In genomic region chr11:118923721-118924587, GRCh38 we compare ENCODE assay signal across 8 cellular contexts. TPM values are rescaled to one million over a fixed set of nuclear protein-coding genes. Genes with fewer than 3 reads are reported as not detected.
DNase-seq lines count a peak whose midpoint lies in the region; ATAC-seq and TF ChIP-seq lines count a peak whose summit lies in the region.

No MANE protein-coding gene starts in this region.

- H3K9me2 ChIP-seq in Loucy (replicated peaks; ENCODE audit: low read depth, low read length): no peaks in the 10 kb centered on the region

- no peak for TF ChIP-seq CTCF in Loucy (conservative IDR thresholded peaks at IDR 0.05; ENCODE audit: low read length)

- peak overlapping the region; percentile 86 for H3K9ac ChIP-seq in Loucy (ENCODE audit: low read depth, low read length, poor library complexity, severe bottlenecking)

- ATAC-seq in GM18867 (IDR thresholded peaks at IDR 0.05; ENCODE audit: unreplicated experiment): no peak

- no peaks in the 10 kb centered on the region for H3K9me3 ChIP-seq in Loucy (ENCODE audit: insufficient read depth, low read depth, low read length)
- H3K9me3 ChIP-seq in mononuclear cell (ENCODE audit: low read depth, low read length): no peaks in the 10 kb centered on the region

- peak; percentile 14 for DNase-seq in cerebellum (ENCODE audit: low spot score)
- no peak for DNase-seq in NCI-H2107 (lab: John Stamatoyannopoulos, UW)
- no peak for DNase-seq in dermis blood vessel endothelial cell
- no peak for DNase-seq in UCSD-AML1 (lab: John Stamatoyannopoulos, UW; ENCODE audit: unreplicated experiment)

- H3K27ac ChIP-seq in ACC112 (ENCODE audit: low read depth, low read length): peak overlapping the region; percentile 99

- H2AFZ ChIP-seq in ACC112 (ENCODE audit: low read length, unreplicated experiment) (no peak overlapping the region), Loucy (ENCODE audit: low read length) (no peak overlapping the region)

- H4K20me1 ChIP-seq in Loucy (ENCODE audit: insufficient read depth, low read length, poor library complexity, severe bottlenecking): peaks cover 15% of the 10 kb centered on the region

- H3K4me1 ChIP-seq in ACC112 (ENCODE audit: control insufficient read depth, insufficient read depth, low read length, unreplicated experiment) (peaks cover 50% of the 10 kb centered on the region), Loucy (ENCODE audit: insufficient read depth, low read length, poor library complexity, severe bottlenecking) (peaks cover 60% of the 10 kb centered on the region), mononuclear cell (ENCODE audit: insufficient read depth, low read length) (peaks cover 84% of the 10 kb centered on the region)

- no peaks in the 10 kb centered on the region for H3K27me3 ChIP-seq in ACC112 (ENCODE audit: insufficient read depth, low read length)
- no peaks in the 10 kb centered on the region for H3K27me3 ChIP-seq in Loucy (ENCODE audit: insufficient read depth, low read length, poor library complexity, severe bottlenecking)
- no peaks in the 10 kb centered on the region for H3K27me3 ChIP-seq in mononuclear cell (ENCODE audit: insufficient read depth, low read length)

- peak overlapping the region; percentile 85 for H3K4me2 ChIP-seq in Loucy (ENCODE audit: low read depth, low read length, poor library complexity, severe bottlenecking)

- H3K4me3 ChIP-seq in ACC112 (ENCODE audit: low read depth, low read length) (peak overlapping the region; percentile 95), Loucy (ENCODE audit: low read length, poor library complexity, severe bottlenecking) (peak overlapping the region; percentile 92), mononuclear cell (ENCODE audit: low read length) (peak overlapping the region; percentile 89)

- H3K36me3 ChIP-seq in ACC112 (ENCODE audit: insufficient read depth, low read length): no peaks in the 10 kb centered on the region
- H3K36me3 ChIP-seq in Loucy (ENCODE audit: insufficient read depth, low read length): no peaks in the 10 kb centered on the region

- no peaks in the 10 kb centered on the region for H3F3A ChIP-seq in Loucy (ENCODE audit: low read depth)

- peaks cover 46% of the 10 kb centered on the region for H3K79me2 ChIP-seq in ACC112 (ENCODE audit: control insufficient read depth, insufficient read depth, low read length, unreplicated experiment)
- peaks cover 64% of the 10 kb centered on the region for H3K79me2 ChIP-seq in Loucy (ENCODE audit: insufficient read depth, low read length)

RNA-seq across cellular contexts. Expression of gene BCL9L, which starts 1.8 kb away (rescaled TPM):
- 7.9 TPM for total RNA-seq in cerebellum
- total RNA-seq in mononuclear cell: 41.9 TPM
- 7.1 and 18.8 TPM in 2 replicates for total RNA-seq in dermis blood vessel endothelial cell

RNA-seq across cellular contexts. Expression of gene UPK2, which starts 32.1 kb away (rescaled TPM):
- total RNA-seq in cerebellum (not detected), mononuclear cell (not detected), dermis blood vessel endothelial cell (not detected in 2 replicates)

RNA-seq across cellular contexts. Expression of gene CXCR5, which starts 40.3 kb away (rescaled TPM):
- total RNA-seq in cerebellum (not detected), mononuclear cell (11.1 TPM), dermis blood vessel endothelial cell (not detected in 2 replicates)

RNA-seq across cellular contexts. Expression of gene FOXR1, which starts 47.6 kb away (rescaled TPM):
- total RNA-seq in cerebellum: not detected
- not detected for total RNA-seq in mononuclear cell
- total RNA-seq in dermis blood vessel endothelial cell: not detected in 2 replicates

Comparison
In these comparisons a context has a peak if more than half of its experiments do, and no peak if none do; other contexts are left out.
1. RNA of gene CXCR5, which starts 40.3 kb away (total RNA-seq): 11.1 TPM in mononuclear cell (single experiment); not detected in cerebellum (single experiment) and not detected in dermis blood vessel endothelial cell; every median in the first group is over 10 times any median in the second.
2. Peak in every context shown above with its lines, with median percentiles within 50 percentile points of each other: H3K4me3 ChIP-seq.